ENCODE assay signal across 16 cellular contexts in the genomic region with DNA sequence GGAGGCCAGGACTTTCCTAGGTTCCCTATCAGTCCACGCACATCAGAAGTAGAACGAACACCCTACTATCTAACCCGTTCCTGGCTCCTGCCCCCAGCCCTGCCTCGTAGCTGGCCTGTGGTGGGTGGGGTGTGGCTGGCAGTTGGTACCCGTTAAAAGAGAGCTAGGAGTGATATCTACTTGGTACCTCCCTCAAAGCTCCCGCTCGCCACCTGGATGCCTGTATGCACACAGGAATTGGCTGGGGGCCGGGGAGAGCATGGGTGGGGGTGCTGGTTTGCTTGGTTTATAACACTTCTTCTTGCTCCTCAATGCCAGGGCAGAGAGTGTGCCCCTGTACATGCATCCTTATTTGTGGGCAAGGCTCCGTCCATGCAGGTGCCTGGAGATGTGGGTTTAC. TPM values are rescaled to one million over a fixed set of nuclear protein-coding genes. Genes with fewer than 3 reads are reported as not detected.
A peak's percentile ranks its signal among the peaks of the same experiment; 100 is the strongest.
DNase-seq lines count a peak whose midpoint lies in the region; ATAC-seq and TF ChIP-seq lines count a peak whose summit lies in the region.
"Had no signal": no experiment of that assay in that cellular context is flagged by ENCODE, and none has a peak within 500 bp of the region (broad histone marks: within the 10 kb centered on the region; RNA-seq: fewer than 3 reads in every experiment).

No MANE protein-coding gene starts in this region.

- no peaks in the 10 kb centered on the region for H3K9me3 Mint-ChIP-seq in WTC11
- H3K9me3 Mint-ChIP-seq: activated CD4-positive, alpha-beta T cell treated with anti-CD3 and anti-CD28 coated beads, Interleukin-2, amount 10 ng/mL, durations not matched to agents 24 days and 14 days had no signal

- peaks cover 32% of the 10 kb centered on the region for H3K27me3 ChIP-seq in HUES48 (ENCODE audit: control insufficient read depth, insufficient read depth, low read length)
- peaks cover 33% of the 10 kb centered on the region for H3K27me3 ChIP-seq in lower lobe of right lung (ENCODE audit: low read depth)
- H3K27me3 ChIP-seq: SJSA1, thyroid gland had no signal

- intact Hi-C loops in posterior vena cava (cut with DNase I) (loop anchor here in 1 of 2 donors (10.0 kb wide), 1 partner anchor 258 kb away; no protein-coding TSS in a partner anchor), lower lobe of right lung (cut with DNase I) (no loop called here)

- no peaks in the 10 kb centered on the region for H3K36me3 Mint-ChIP-seq in WTC11

- H3K27me3 Mint-ChIP-seq in WTC11 (ENCODE audit: low read depth): peaks cover 29% of the 10 kb centered on the region

- H3K4me3 ChIP-seq in HUES48 (ENCODE audit: low read depth, low read length) (peak overlapping the region; percentile 60), iPS-18c (ENCODE audit: insufficient read depth, low read depth, low read length) (0 out of 2 replicates have a peak overlapping the region, but pooled peaks have one; percentile 42), lower lobe of right lung (no peak overlapping the region)
- H3K4me3 ChIP-seq: SJSA1, thyroid gland had no signal

- CTCF ChIA-PET in WTC11 (lab: Charles Lee): interaction anchor here (0.7 to 2.8 kb wide), 19 partner anchors 14 to 453 kb away, joined by 3 to 17 read pairs (median 5); a partner anchor contains a TSS

- no peaks in the 10 kb centered on the region for H3K36me3 ChIP-seq in HUES48 (ENCODE audit: control insufficient read depth, insufficient read depth, low read length)
- no peaks in the 10 kb centered on the region for H3K36me3 ChIP-seq in lower lobe of right lung
- H3K36me3 ChIP-seq: SJSA1, thyroid gland had no signal

- peaks cover 4% of the 10 kb centered on the region for H3K4me1 ChIP-seq in HUES48 (ENCODE audit: control insufficient read depth, insufficient read depth, low read length)
- H3K4me1 ChIP-seq in lower lobe of right lung: peaks cover 12% of the 10 kb centered on the region
- H3K4me1 ChIP-seq: SJSA1 had no signal

- TF ChIP-seq CTCF in WTC11 (IDR thresholded peaks at IDR 0.05) (no peak), lower lobe of right lung (IDR thresholded peaks at IDR 0.05) (no peak)

- POLR2A ChIA-PET in WTC11 (lab: Charles Lee): interaction anchor here (1.5 kb wide), 1 partner anchor 14 kb away, joined by 7 read pairs; a partner anchor contains a TSS

- ATAC-seq in WTC11 (no peak), lower lobe of right lung (no peak), GM19455 (IDR thresholded peaks at IDR 0.05; ENCODE audit: unreplicated experiment) (no peak), GM18519 (IDR thresholded peaks at IDR 0.05; ENCODE audit: low FRiP score, unreplicated experiment) (no peak)

- no peaks in the 10 kb centered on the region for H3K9me3 ChIP-seq in HUES48 (ENCODE audit: control insufficient read depth, insufficient read depth, low read length)
- H3K9me3 ChIP-seq in iPS-18c (ENCODE audit: control insufficient read depth, insufficient read depth, low read length): no peaks in the 10 kb centered on the region
- H3K9me3 ChIP-seq in lower lobe of right lung: no peaks in the 10 kb centered on the region
- H3K9me3 ChIP-seq: SJSA1, thyroid gland had no signal

- H3K9ac ChIP-seq in HUES48 (ENCODE audit: low read depth, low read length): peak overlapping the region; percentile 28; the same call in 1 of the 2 replicates

- DNase-seq in WTC11 (ENCODE audit: low spot score): no peak
- DNase-seq in posterior vena cava (ENCODE audit: low spot score): peak; percentile 71
- no peak for DNase-seq in DMS79 treated with DMSO at 0.1 percent for 48 hours (lab: John Stamatoyannopoulos, UW)
- DNase-seq in lower lobe of right lung: no peak
- DNase-seq: activated CD4-positive, alpha-beta T cell treated with anti-CD3 and anti-CD28 coated beads, Interleukin-2, amount 10 ng/mL, durations not matched to agents 24 days and 14 days; activated T-cell treated with anti-CD3 and anti-CD28 coated beads for 4 hours; GF-D8; NCI-H146; NCI-H446; thyroid gland had no signal

- H3K27ac Mint-ChIP-seq in WTC11: no peak overlapping the region
- H3K27ac Mint-ChIP-seq: activated CD4-positive, alpha-beta T cell treated with anti-CD3 and anti-CD28 coated beads, Interleukin-2, amount 10 ng/mL, durations not matched to agents 24 days and 14 days had no signal

- peaks cover 14% of the 10 kb centered on the region for H3K4me1 Mint-ChIP-seq in WTC11

- H3K27ac ChIP-seq in HUES48 (ENCODE audit: low read depth, low read length) (no peak overlapping the region), lower lobe of right lung (no peak overlapping the region)
- H3K27ac ChIP-seq: SJSA1, skin epidermis, thyroid gland had no signal

- H3K4me3 Mint-ChIP-seq in WTC11: peak overlapping the region; percentile 76
- H3K4me3 Mint-ChIP-seq: activated CD4-positive, alpha-beta T cell treated with anti-CD3 and anti-CD28 coated beads, Interleukin-2, amount 10 ng/mL, durations not matched to agents 24 days and 14 days had no signal

TF ChIP-seq in WTC11, 78 proteins besides CTCF, POLR2A, EP300 and RAD21:
- TF ChIP-seq PRRX2 (CRISPR knock-in tag; IDR thresholded peaks at IDR 0.05) (no peak), GRHL2 (CRISPR knock-in tag; IDR thresholded peaks at IDR 0.05; ENCODE audit: insufficient replicate concordance, severe bottlenecking) (no peak), FOXJ3 (CRISPR knock-in tag; IDR thresholded peaks at IDR 0.05; ENCODE audit: borderline replicate concordance) (no peak), SOX15 (CRISPR knock-in tag; IDR thresholded peaks at IDR 0.05) (no peak), NR1H2 (CRISPR knock-in tag; IDR thresholded peaks at IDR 0.05) (no peak)
- TF ChIP-seq, protein P1, sequence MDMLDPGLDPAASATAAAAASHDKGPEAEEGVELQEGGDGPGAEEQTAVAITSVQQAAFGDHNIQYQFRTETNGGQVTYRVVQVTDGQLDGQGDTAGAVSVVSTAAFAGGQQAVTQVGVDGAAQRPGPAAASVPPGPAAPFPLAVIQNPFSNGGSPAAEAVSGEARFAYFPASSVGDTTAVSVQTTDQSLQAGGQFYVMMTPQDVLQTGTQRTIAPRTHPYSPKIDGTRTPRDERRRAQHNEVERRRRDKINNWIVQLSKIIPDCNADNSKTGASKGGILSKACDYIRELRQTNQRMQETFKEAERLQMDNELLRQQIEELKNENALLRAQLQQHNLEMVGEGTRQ (CRISPR knock-in tag; IDR thresholded peaks at IDR 0.05): no peak
- TF ChIP-seq, protein P2, sequence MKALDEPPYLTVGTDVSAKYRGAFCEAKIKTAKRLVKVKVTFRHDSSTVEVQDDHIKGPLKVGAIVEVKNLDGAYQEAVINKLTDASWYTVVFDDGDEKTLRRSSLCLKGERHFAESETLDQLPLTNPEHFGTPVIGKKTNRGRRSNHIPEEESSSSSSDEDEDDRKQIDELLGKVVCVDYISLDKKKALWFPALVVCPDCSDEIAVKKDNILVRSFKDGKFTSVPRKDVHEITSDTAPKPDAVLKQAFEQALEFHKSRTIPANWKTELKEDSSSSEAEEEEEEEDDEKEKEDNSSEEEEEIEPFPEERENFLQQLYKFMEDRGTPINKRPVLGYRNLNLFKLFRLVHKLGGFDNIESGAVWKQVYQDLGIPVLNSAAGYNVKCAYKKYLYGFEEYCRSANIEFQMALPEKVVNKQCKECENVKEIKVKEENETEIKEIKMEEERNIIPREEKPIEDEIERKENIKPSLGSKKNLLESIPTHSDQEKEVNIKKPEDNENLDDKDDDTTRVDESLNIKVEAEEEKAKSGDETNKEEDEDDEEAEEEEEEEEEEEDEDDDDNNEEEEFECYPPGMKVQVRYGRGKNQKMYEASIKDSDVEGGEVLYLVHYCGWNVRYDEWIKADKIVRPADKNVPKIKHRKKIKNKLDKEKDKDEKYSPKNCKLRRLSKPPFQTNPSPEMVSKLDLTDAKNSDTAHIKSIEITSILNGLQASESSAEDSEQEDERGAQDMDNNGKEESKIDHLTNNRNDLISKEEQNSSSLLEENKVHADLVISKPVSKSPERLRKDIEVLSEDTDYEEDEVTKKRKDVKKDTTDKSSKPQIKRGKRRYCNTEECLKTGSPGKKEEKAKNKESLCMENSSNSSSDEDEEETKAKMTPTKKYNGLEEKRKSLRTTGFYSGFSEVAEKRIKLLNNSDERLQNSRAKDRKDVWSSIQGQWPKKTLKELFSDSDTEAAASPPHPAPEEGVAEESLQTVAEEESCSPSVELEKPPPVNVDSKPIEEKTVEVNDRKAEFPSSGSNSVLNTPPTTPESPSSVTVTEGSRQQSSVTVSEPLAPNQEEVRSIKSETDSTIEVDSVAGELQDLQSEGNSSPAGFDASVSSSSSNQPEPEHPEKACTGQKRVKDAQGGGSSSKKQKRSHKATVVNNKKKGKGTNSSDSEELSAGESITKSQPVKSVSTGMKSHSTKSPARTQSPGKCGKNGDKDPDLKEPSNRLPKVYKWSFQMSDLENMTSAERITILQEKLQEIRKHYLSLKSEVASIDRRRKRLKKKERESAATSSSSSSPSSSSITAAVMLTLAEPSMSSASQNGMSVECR (CRISPR knock-in tag; IDR thresholded peaks at IDR 0.05; ENCODE audit: borderline replicate concordance): no peak
TF ChIP-seq in WTC11: peak in this region for 0.

RNA-seq across cellular contexts. Expression of a gene that starts 14.0 kb away (rescaled TPM):
- total RNA-seq in WTC11 (2021): 68.4 to 86.2 TPM (median 69.5 TPM) in 3 replicates
- total RNA-seq in posterior vena cava: 10 to 100 TPM; 10.6 to 11.4 TPM
- 9.1 TPM for total RNA-seq in lower lobe of right lung
